ENCODE assay signal across 9 cellular contexts in the genomic region with DNA sequence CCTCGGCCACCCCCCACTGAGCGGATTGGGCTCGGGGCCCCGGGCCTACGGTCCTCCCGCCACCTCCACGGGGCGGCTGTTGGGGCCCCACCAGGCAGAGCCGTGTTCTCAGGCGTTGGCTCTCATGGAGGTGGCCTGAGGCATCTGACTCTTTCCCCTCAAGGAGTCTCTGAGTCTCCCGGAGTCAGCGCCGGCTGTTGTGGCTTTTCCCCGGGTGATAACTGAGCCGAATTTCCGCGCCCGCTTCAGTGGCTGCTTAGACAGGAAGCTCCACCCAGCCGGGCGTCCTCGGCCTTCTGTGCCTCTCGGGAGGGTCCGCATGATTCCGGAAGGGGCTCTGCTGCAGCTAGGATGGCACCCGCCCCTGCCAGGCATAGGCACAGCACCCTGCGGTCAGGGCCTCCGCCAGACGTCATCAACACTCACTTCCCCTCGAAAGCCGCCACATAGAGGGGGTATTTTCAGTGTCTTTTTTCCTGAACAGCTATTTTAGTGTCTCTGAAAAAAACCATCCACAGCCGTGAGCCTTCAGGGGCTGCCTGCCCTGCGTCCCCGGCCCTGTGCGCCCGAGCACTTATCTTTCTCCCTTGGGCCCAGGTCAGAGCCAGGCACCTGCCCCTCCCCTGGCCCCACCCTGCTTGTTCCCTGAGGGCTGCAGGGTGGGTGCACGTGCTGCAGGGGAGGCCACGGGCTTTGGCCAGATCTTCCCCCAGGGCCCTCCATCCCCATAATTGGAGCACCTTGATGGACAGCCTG.
DNase-seq lines count a peak whose midpoint lies in the region; ATAC-seq and TF ChIP-seq lines count a peak whose summit lies in the region.
"Had no signal": no experiment of that assay in that cellular context is flagged by ENCODE, and none has a peak within 500 bp of the region (broad histone marks: within the 10 kb centered on the region; RNA-seq: fewer than 3 reads in every experiment).

No MANE protein-coding gene starts in this region.

- H3K4me1 Mint-ChIP-seq in activated naive CD8-positive, alpha-beta T cell treated with anti-CD3 and anti-CD28 coated beads, Interleukin-2, amount 50 U/mL, for 24 hours: peaks cover 62% of the 10 kb centered on the region

- no peaks in the 10 kb centered on the region for H3K9me3 Mint-ChIP-seq in activated naive CD8-positive, alpha-beta T cell treated with anti-CD3 and anti-CD28 coated beads, Interleukin-2, amount 50 U/mL, for 24 hours

- peak overlapping the region; percentile 77 for H3K4me3 Mint-ChIP-seq in activated naive CD8-positive, alpha-beta T cell treated with anti-CD3 and anti-CD28 coated beads, Interleukin-2, amount 50 U/mL, for 24 hours

- H3K9me3 ChIP-seq in BE2C: no peaks in the 10 kb centered on the region
- H3K9me3 ChIP-seq: SJSA1 had no signal

- intact Hi-C loops in left colon (cut with DNase I, micrococcal nuclease): no loop called here

- ATAC-seq in GM18511 (IDR thresholded peaks at IDR 0.05; ENCODE audit: unreplicated experiment): peak; percentile 73
- peak; percentile 45 for ATAC-seq in HG02970 (IDR thresholded peaks at IDR 0.05; ENCODE audit: low FRiP score, unreplicated experiment)
- ATAC-seq in activated naive CD8-positive, alpha-beta T cell treated with anti-CD3 and anti-CD28 coated beads, Interleukin-2, amount 50 U/mL, for 24 hours: peak; percentile 83
- peak; percentile 40 for ATAC-seq in left colon

- H3K36me3 Mint-ChIP-seq in activated naive CD8-positive, alpha-beta T cell treated with anti-CD3 and anti-CD28 coated beads, Interleukin-2, amount 50 U/mL, for 24 hours (ENCODE audit: low read depth): peaks cover 4% of the 10 kb centered on the region

- no peak overlapping the region for H3K4me3 ChIP-seq in BE2C (ENCODE audit: low read depth, low read length)
- H3K4me3 ChIP-seq: SJSA1 had no signal

- no peaks in the 10 kb centered on the region for H3K4me1 ChIP-seq in BE2C
- H3K4me1 ChIP-seq: SJSA1 had no signal

- DNase-seq in T-helper 1 cell (peak; percentile 87 to 98 (median 93)), left colon (peak; percentile 84), BE2C (no peak), kidney tubule cell (ENCODE audit: low spot score) (no peak)
- peak; percentile 93 for DNase-seq in activated naive CD8-positive, alpha-beta T cell treated with anti-CD3 and anti-CD28 coated beads, Interleukin-2, amount 50 U/mL, for 24 hours
- DNase-seq in stimulated activated CD8-positive, alpha-beta memory T cell treated with anti-CD3 and anti-CD28 coated beads, Interleukin-15, amount 100 ng/mL, for 1 hour (ENCODE audit: low read depth): peak; percentile 82

- H3K27ac Mint-ChIP-seq in activated naive CD8-positive, alpha-beta T cell treated with anti-CD3 and anti-CD28 coated beads, Interleukin-2, amount 50 U/mL, for 24 hours: peak overlapping the region; percentile 93

- no peaks in the 10 kb centered on the region for H3K27me3 ChIP-seq in BE2C
- H3K27me3 ChIP-seq: SJSA1 had no signal

- H3K27me3 Mint-ChIP-seq in activated naive CD8-positive, alpha-beta T cell treated with anti-CD3 and anti-CD28 coated beads, Interleukin-2, amount 50 U/mL, for 24 hours: no peaks in the 10 kb centered on the region

- no peak for TF ChIP-seq CTCF in BE2C (IDR thresholded peaks at IDR 0.05; ENCODE audit: low read depth, low read length)

- H3K36me3 ChIP-seq in BE2C: no peaks in the 10 kb centered on the region

Comparison
In these comparisons a context has a peak if more than half of its experiments do, and no peak if none do; other contexts are left out.
1. DNase-seq: peak in T-helper 1 cell (5 of 5), activated naive CD8-positive, alpha-beta T cell treated with anti-CD3 and anti-CD28 coated beads, Interleukin-2, amount 50 U/mL, for 24 hours (single experiment), left colon (2 of 2) and stimulated activated CD8-positive, alpha-beta memory T cell treated with anti-CD3 and anti-CD28 coated beads, Interleukin-15, amount 100 ng/mL, for 1 hour (single experiment); none in BE2C (single experiment) and kidney tubule cell (single experiment).
2. Peak in every context shown above with its lines, with median percentiles within 50 percentile points of each other: ATAC-seq.